Comparison of ENCODE assay signal across 8 cellular contexts in the genomic region with DNA sequence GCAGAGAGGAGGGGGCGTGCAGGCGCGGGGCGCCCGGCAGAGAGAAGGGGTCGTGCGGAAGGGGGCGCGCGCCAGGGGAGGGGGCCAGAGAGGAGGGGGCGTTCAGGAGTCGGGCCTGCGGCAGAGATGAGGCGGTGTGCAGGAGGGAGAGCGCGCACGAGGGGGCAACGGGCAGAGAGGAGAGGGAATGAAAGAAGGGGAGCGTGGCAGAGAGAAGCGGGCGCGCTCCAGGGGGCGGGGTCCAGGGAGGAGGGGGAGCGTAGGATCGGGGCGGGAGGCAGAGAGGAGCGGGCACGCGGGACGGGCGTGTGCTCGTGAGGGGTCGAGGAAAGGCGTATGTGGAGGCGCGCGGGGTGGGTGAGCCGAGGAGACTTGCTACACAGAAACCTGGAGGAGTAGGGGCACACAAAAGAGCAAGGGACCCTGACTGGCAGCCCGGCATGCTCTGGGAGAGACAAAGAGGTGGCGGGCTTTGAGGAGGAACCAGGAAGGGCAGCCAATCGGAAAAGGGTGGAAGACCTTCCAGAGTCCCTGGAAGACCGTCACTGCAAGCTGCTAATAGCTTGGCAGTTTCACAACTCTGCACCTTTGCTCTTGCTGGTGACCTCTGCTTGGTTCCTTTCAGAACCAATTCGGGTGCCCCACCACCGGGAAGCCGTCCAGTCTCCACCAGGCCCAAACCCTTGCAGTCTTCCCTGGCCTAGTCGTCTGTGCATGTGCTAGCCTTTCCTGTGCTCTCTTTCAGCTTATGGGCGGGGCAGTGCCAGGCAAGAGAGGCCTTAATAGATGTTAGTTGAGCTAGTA. TPM values are rescaled to one million over a fixed set of nuclear protein-coding genes. Genes with fewer than 3 reads are reported as not detected.
DNase-seq lines count a peak whose midpoint lies in the region; ATAC-seq, FAIRE-seq and TF ChIP-seq lines count a peak whose summit lies in the region.

No MANE protein-coding gene starts in this region.

- peak; percentile 7 for DNase-seq in activated CD4-positive, alpha-beta T cell treated with anti-CD3 and anti-CD28 coated beads, Interleukin-2, amount 10 ng/mL, durations not matched to agents 7 days and 5 days
- no peak for DNase-seq in activated CD4-positive, alpha-beta T cell treated with anti-CD3 and anti-CD28 coated beads, Interleukin-2, amount 50 U/mL, for 1 hour
- DNase-seq in K562 (ENCODE audit: extremely low read depth in 1 of 4, low spot score in 3 of 4) (peak in 1 of 4 experiments; percentile 16), lower leg skin (ENCODE audit: low spot score in 2 of 2) (no peak), transverse colon (peak; percentile 8), cortex of kidney (lab: John Stamatoyannopoulos, UW) (no peak), CD1c-positive myeloid dendritic cell (ENCODE audit: extremely low spot score) (no peak)

- intact Hi-C loops in K562 (cut with micrococcal nuclease), result no loop called here
- intact Hi-C loops in lower leg skin (cut with DNase I; ENCODE audit: low total_unique reads), result no loop called here
- intact Hi-C loops in transverse colon (cut with DNase I; ENCODE audit: low total_unique reads), result no loop called here

- H3K27me3 ChIP-seq in K562 (ENCODE audit: control insufficient read depth in 2 of 2, insufficient read depth in 2 of 2, low read length in 2 of 2) (peaks cover 32 to 39% of the 10 kb centered on the region in 2 experiments), transverse colon (peaks cover 38% of the 10 kb centered on the region)

- no peak overlapping the region for H3K27ac Mint-ChIP-seq in activated CD4-positive, alpha-beta T cell treated with anti-CD3 and anti-CD28 coated beads, Interleukin-2, amount 10 ng/mL, durations not matched to agents 7 days and 5 days

- no peak for FAIRE-seq in K562 (lab: Jason Lieb, UNC)

- no peak overlapping the region for H2AFZ ChIP-seq in K562 (ENCODE audit: low read depth, low read length)

- POLR2A ChIA-PET in activated CD4-positive, alpha-beta T cell treated with anti-CD3 and anti-CD28 coated beads, Interleukin-2, amount 10 ng/mL, durations not matched to agents 7 days and 5 days (lab: Charles Lee), result no interaction called here
- POLR2A ChIA-PET in K562 (lab: Yijun Ruan, JAX), result no interaction called here

- CTCF ChIA-PET in activated CD4-positive, alpha-beta T cell treated with anti-CD3 and anti-CD28 coated beads, Interleukin-2, amount 10 ng/mL, durations not matched to agents 7 days and 5 days (lab: Charles Lee), result interaction anchor here (1.1 kb wide), 1 partner anchor 14 kb away, joined by 4 read pairs; no protein-coding TSS in a partner anchor
- CTCF ChIA-PET in K562 (lab: Yijun Ruan, JAX; ENCODE audit: low intra/inter-chr PET ratio), result no interaction called here

- no peaks in the 10 kb centered on the region for H3K9me3 Mint-ChIP-seq in activated CD4-positive, alpha-beta T cell treated with anti-CD3 and anti-CD28 coated beads, Interleukin-2, amount 10 ng/mL, durations not matched to agents 7 days and 5 days

- WGBS in K562 (ENCODE audit: insufficient coverage, low coverage, missing lambda C conversion rate), result 19% methylated on average over 13 of the region's 47 CpGs
- 7% methylated on average over 47 of the region's 47 CpGs for WGBS in lower leg skin, 2 donors
- 2 to 26% methylated on average over 17 to 46 of the region's 47 CpGs for whole genome bisulfite sequencing in transverse colon (ENCODE audit: low coverage in 1 of 2), 2 donors

- no TSS peak for BruUV-seq in K562 (replicated peaks; lab: Mats Ljungman, UMichigan)

- peaks cover 0 to 19% of the 10 kb centered on the region in 2 experiments; a peak in 2 of 5 replicates for H3K4me1 ChIP-seq in K562 (replicated peaks in 1 of 2; ENCODE audit: control insufficient read depth in 2 of 2, insufficient read depth in 2 of 2, low read length in 2 of 2)
- peaks cover 5 to 14% (median 12%) of the 10 kb centered on the region in 4 donors for H3K4me1 ChIP-seq in transverse colon

- no peak for TF ChIP-seq CTCF in K562 (IDR thresholded peaks at IDR 0.05 in 2 of 3, conservative IDR thresholded peaks at IDR 0.05 in 1 of 3; ENCODE audit: insufficient read depth in 2 of 3, low read depth in 1 of 3, low read length in 3 of 3)
- TF ChIP-seq CTCF in lower leg skin (IDR thresholded peaks at IDR 0.05), result no peak
- no peak for TF ChIP-seq CTCF in transverse colon (IDR thresholded peaks at IDR 0.05)

- H3K4me3 ChIP-seq in K562 (no peak overlapping the region), lower leg skin (ENCODE audit: low read depth, poor library complexity, severe bottlenecking) (peak overlapping the region; percentile 6), transverse colon (peak overlapping the region in 3 of 4 donors; percentile 11 to 39 (median 17))

- no peaks in the 10 kb centered on the region for H3K36me3 ChIP-seq in K562 (ENCODE audit: control insufficient read depth, insufficient read depth, low read length)
- no peaks in the 10 kb centered on the region for H3K36me3 ChIP-seq in transverse colon

- H3K9me1 ChIP-seq in K562 (ENCODE audit: control insufficient read depth, insufficient read depth, low read length), result no peaks in the 10 kb centered on the region

- H3K4me1 Mint-ChIP-seq in activated CD4-positive, alpha-beta T cell treated with anti-CD3 and anti-CD28 coated beads, Interleukin-2, amount 10 ng/mL, durations not matched to agents 7 days and 5 days, result peaks cover 9% of the 10 kb centered on the region

- H3K9ac ChIP-seq in K562 (ENCODE audit: insufficient read depth in 1 of 2, low read depth in 2 of 2, low read length in 2 of 2), result no peak overlapping the region

- in situ Hi-C loops in K562 (cut with MboI) (no loop called here), transverse colon (cut with MboI; ENCODE audit: low pct_ligation_motif_present in 1 of 4, low pct_unique_long_range_greater_than_20kb in 1 of 4, low sequenced_read_pairs in 3 of 4) (no loop called here)

- no peak for TF ChIP-seq RAD21 in K562 (CRISPR knock-in tag; conservative IDR thresholded peaks at IDR 0.05 in 1 of 2, IDR thresholded peaks at IDR 0.05 in 1 of 2)

- no peak overlapping the region for H3K4me2 ChIP-seq in K562 (ENCODE audit: insufficient read depth, low read length)

- H3K27me3 Mint-ChIP-seq in activated CD4-positive, alpha-beta T cell treated with anti-CD3 and anti-CD28 coated beads, Interleukin-2, amount 10 ng/mL, durations not matched to agents 7 days and 5 days, result peaks cover 30% of the 10 kb centered on the region

- TF ChIP-seq EP300 in K562 (IDR thresholded peaks at IDR 0.05; ENCODE audit: low read length), result no peak
- TF ChIP-seq EP300 in transverse colon (IDR thresholded peaks at IDR 0.05; ENCODE audit: low read depth), result no peak

- H3K9me3 ChIP-seq in K562 (replicated peaks; ENCODE audit: control insufficient read depth, insufficient read depth, low read depth, low read length), result no peaks in the 10 kb centered on the region
- no peaks in the 10 kb centered on the region for H3K9me3 ChIP-seq in transverse colon

- H3K36me3 Mint-ChIP-seq in activated CD4-positive, alpha-beta T cell treated with anti-CD3 and anti-CD28 coated beads, Interleukin-2, amount 10 ng/mL, durations not matched to agents 7 days and 5 days (ENCODE audit: low read depth), result no peaks in the 10 kb centered on the region

- H4K20me1 ChIP-seq in K562 (replicated peaks; ENCODE audit: control insufficient read depth, insufficient read depth, low read length), result no peaks in the 10 kb centered on the region

- H3K79me2 ChIP-seq in K562 (ENCODE audit: control insufficient read depth, insufficient read depth, low read length), result no peaks in the 10 kb centered on the region

- H3K27ac ChIP-seq in K562 (ENCODE audit: extremely low read depth, low read depth, low read length) (no peak overlapping the region), transverse colon (no peak overlapping the region)

- no peak for TF ChIP-seq POLR2A in K562 (conservative IDR thresholded peaks at IDR 0.05)
- TF ChIP-seq POLR2A in lower leg skin (IDR thresholded peaks at IDR 0.05), result no peak
- TF ChIP-seq POLR2A in transverse colon (IDR thresholded peaks at IDR 0.05), result no peak

- H3K4me3 Mint-ChIP-seq in activated CD4-positive, alpha-beta T cell treated with anti-CD3 and anti-CD28 coated beads, Interleukin-2, amount 10 ng/mL, durations not matched to agents 7 days and 5 days, result peak overlapping the region; percentile 60

- ATAC-seq in K562 (peak; percentile 20; the same call in 2 of the 3 replicates), HG03175 (IDR thresholded peaks at IDR 0.05; ENCODE audit: unreplicated experiment) (no peak)

RNA-seq across cellular contexts. Expression of gene DYDC2, which starts 0.6 kb away (rescaled TPM):
- total RNA-seq in activated CD4-positive, alpha-beta T cell treated with anti-CD3 and anti-CD28 coated beads, Interleukin-2, amount 10 ng/mL, durations not matched to agents 7 days and 5 days, result not detected
- total RNA-seq in K562 (2011; cell fraction: chromatin; rRNA removed; ENCODE audit: low replicate concordance), result not detected in 2 replicates
- not detected in 2 replicates for total RNA-seq in K562 (2011; cell fraction: nucleolus; rRNA removed)
- total RNA-seq in K562 (2011; cell fraction: nucleoplasm; rRNA removed), result not detected in 2 replicates
- total RNA-seq in K562 (2014; rRNA removed) (0.12 TPM in 1 of 2 replicates, not detected in the other), K562 (2014; rRNA removed; fragmentation: Illumina TruSeq; extraction: Trizol) (0.11 TPM in 1 of 2 replicates, not detected in the other), K562 (2015; rRNA removed; fragmentation: Illumina TruSeq; extraction: Trizol) (0.11 TPM in 1 of 2 replicates, not detected in the other), K562 (2021) (not detected in 2 replicates), lower leg skin (under 1 TPM in 1 of 4 donors, not detected in 3; 0.42 TPM), transverse colon (not detected)
- polyA plus RNA-seq in K562 (2011; rRNA removed) (not detected in 2 replicates), K562 (2014; fragmentation: Illumina TruSeq; extraction: Trizol) (0.06 TPM in 1 of 2 replicates, not detected in the other), K562 (2014; fragmentation: Nextera tagmentation; extraction: Ambion mirVana) (under 1 TPM in 1 of 2 experiments, not detected in 1; 0.18 TPM), K562 (2014; rRNA removed) (0.34 TPM in 1 of 2 replicates, not detected in the other)
- polyA plus RNA-seq in K562 (2011; cell fraction: cytosol; rRNA removed), result not detected in 2 replicates
- polyA plus RNA-seq in K562 (2011; cell fraction: nucleus; rRNA removed), result not detected in 2 replicates
- 0.07 and 0.87 TPM in 2 replicates for polyA plus RNA-seq in K562 (2012)
- polyA minus RNA-seq in K562 (2011; rRNA and poly(A)+ RNA removed), result not detected in 2 replicates
- not detected in 2 replicates for polyA minus RNA-seq in K562 (2011; cell fraction: cytosol; rRNA and poly(A)+ RNA removed)
- polyA minus RNA-seq in K562 (2011; cell fraction: nucleus; rRNA and poly(A)+ RNA removed), result not detected in 2 replicates

RNA-seq across cellular contexts. Expression of gene DYDC1, which starts 0.6 kb away (rescaled TPM):
- total RNA-seq in activated CD4-positive, alpha-beta T cell treated with anti-CD3 and anti-CD28 coated beads, Interleukin-2, amount 10 ng/mL, durations not matched to agents 7 days and 5 days, result not detected
- not detected in 2 replicates for total RNA-seq in K562 (2011; cell fraction: chromatin; rRNA removed; ENCODE audit: low replicate concordance)
- total RNA-seq in K562 (2011; cell fraction: nucleolus; rRNA removed), result not detected in 2 replicates
- total RNA-seq in K562 (2011; cell fraction: nucleoplasm; rRNA removed), result not detected in 2 replicates
- total RNA-seq in K562 (2014; rRNA removed) (not detected in 2 replicates), K562 (2014; rRNA removed; fragmentation: Illumina TruSeq; extraction: Trizol) (not detected in 2 replicates), K562 (2015; rRNA removed; fragmentation: Illumina TruSeq; extraction: Trizol) (not detected in 2 replicates), K562 (2021) (not detected in 2 replicates), lower leg skin (not detected), transverse colon (not detected)
- polyA plus RNA-seq in K562 (2011; rRNA removed) (not detected in 2 replicates), K562 (2014; fragmentation: Illumina TruSeq; extraction: Trizol) (not detected in 2 replicates), K562 (2014; fragmentation: Nextera tagmentation; extraction: Ambion mirVana) (not detected), K562 (2014; rRNA removed) (not detected in 2 replicates)
- not detected in 2 replicates for polyA plus RNA-seq in K562 (2011; cell fraction: cytosol; rRNA removed)
- polyA plus RNA-seq in K562 (2011; cell fraction: nucleus; rRNA removed), result not detected in 2 replicates
- polyA plus RNA-seq in K562 (2012), result not detected in 2 replicates
- polyA minus RNA-seq in K562 (2011; rRNA and poly(A)+ RNA removed), result not detected in 2 replicates
- not detected in 2 replicates for polyA minus RNA-seq in K562 (2011; cell fraction: cytosol; rRNA and poly(A)+ RNA removed)
- polyA minus RNA-seq in K562 (2011; cell fraction: nucleus; rRNA and poly(A)+ RNA removed), result not detected in 2 replicates

RNA-seq across cellular contexts. Expression of gene PRXL2A, which starts 51.1 kb away (rescaled TPM):
- 1 to 10 TPM; 5.4 to 5.7 TPM for total RNA-seq in activated CD4-positive, alpha-beta T cell treated with anti-CD3 and anti-CD28 coated beads, Interleukin-2, amount 10 ng/mL, durations not matched to agents 7 days and 5 days
- total RNA-seq in K562 (2011; cell fraction: chromatin; rRNA removed; ENCODE audit: low replicate concordance), result 0.28 and 1.1 TPM in 2 replicates
- total RNA-seq in K562 (2011; cell fraction: nucleolus; rRNA removed), result 0.33 and 0.53 TPM in 2 replicates
- total RNA-seq in K562 (2011; cell fraction: nucleoplasm; rRNA removed), result 0.61 and 0.88 TPM in 2 replicates
- 0.14 and 0.41 TPM in 2 replicates for total RNA-seq in K562 (2014; rRNA removed)
- 0.64 and 0.84 TPM in 2 replicates for total RNA-seq in K562 (2014; rRNA removed; fragmentation: Illumina TruSeq; extraction: Trizol)
- total RNA-seq in K562 (2015; rRNA removed; fragmentation: Illumina TruSeq; extraction: Trizol), result 1.2 and 1.4 TPM in 2 replicates
- 0.71 and 0.87 TPM in 2 replicates for total RNA-seq in K562 (2021)
- 0.14 and 0.75 TPM in 2 replicates for polyA plus RNA-seq in K562 (2011; rRNA removed)
- polyA plus RNA-seq in K562 (2011; cell fraction: cytosol; rRNA removed), result 0.09 and 0.12 TPM in 2 replicates
- 0.11 TPM in 1 of 2 replicates, not detected in the other for polyA plus RNA-seq in K562 (2011; cell fraction: nucleus; rRNA removed)
- 1.1 and 1.7 TPM in 2 replicates for polyA plus RNA-seq in K562 (2012)
- polyA plus RNA-seq in K562 (2014; fragmentation: Illumina TruSeq; extraction: Trizol), result 0.83 and 1.1 TPM in 2 replicates
- polyA plus RNA-seq in K562 (2014; fragmentation: Nextera tagmentation; extraction: Ambion mirVana), result under 1 TPM; 0.17 to 0.53 TPM
- 0.78 and 2.1 TPM in 2 replicates for polyA plus RNA-seq in K562 (2014; rRNA removed)
- 0.21 TPM in 1 of 2 replicates, not detected in the other for polyA minus RNA-seq in K562 (2011; rRNA and poly(A)+ RNA removed)
- polyA minus RNA-seq in K562 (2011; cell fraction: cytosol; rRNA and poly(A)+ RNA removed), result 0.38 and 0.55 TPM in 2 replicates
- 0.22 TPM in 1 of 2 replicates, not detected in the other for polyA minus RNA-seq in K562 (2011; cell fraction: nucleus; rRNA and poly(A)+ RNA removed)
- 100 to 1,000 TPM in 1 of 4 donors, 10 to 100 TPM in 3; 65.1 to 106 (median 89.0) TPM for total RNA-seq in lower leg skin
- total RNA-seq in transverse colon, result 10 to 100 TPM; 21.7 to 64.6 (median 38.7) TPM

Comparison
In these comparisons a context has a peak if more than half of its experiments do, and no peak if none do; other contexts are left out.
1. DNase-seq: peak in activated CD4-positive, alpha-beta T cell treated with anti-CD3 and anti-CD28 coated beads, Interleukin-2, amount 10 ng/mL, durations not matched to agents 7 days and 5 days (single experiment) and transverse colon (single experiment); none in activated CD4-positive, alpha-beta T cell treated with anti-CD3 and anti-CD28 coated beads, Interleukin-2, amount 50 U/mL, for 1 hour (single experiment), lower leg skin (0 of 2), cortex of kidney (single experiment) and CD1c-positive myeloid dendritic cell (single experiment).